ENCODE assay signal across 26 cellular contexts in the genomic region with DNA sequence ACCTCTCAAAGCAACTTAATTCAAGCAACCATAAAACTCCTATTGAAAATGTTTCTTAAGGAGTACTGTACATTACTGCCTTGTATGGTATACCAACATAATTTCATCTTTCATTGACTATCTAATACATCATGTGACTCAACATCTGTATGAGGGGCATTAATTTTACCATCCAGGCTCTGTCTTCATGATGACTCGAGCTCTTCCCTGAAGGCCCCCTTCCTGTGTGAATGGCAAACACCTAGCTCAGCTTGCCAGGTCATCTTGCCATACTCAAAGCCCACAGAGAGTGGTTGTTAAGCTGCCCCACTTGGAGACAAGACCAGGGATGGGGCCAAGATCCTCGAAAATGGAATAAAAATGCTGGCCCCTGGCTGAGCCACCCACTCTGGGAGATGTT.
DNase-seq lines count a peak whose midpoint lies in the region; ATAC-seq and TF ChIP-seq lines count a peak whose summit lies in the region.
"Had no signal": no experiment of that assay in that cellular context is flagged by ENCODE, and none has a peak within 500 bp of the region (broad histone marks: within the 10 kb centered on the region; RNA-seq: fewer than 3 reads in every experiment).

No MANE protein-coding gene starts in this region.

- POLR2A ChIA-PET in activated CD4-positive, alpha-beta memory T cell treated with anti-CD3 and anti-CD28 coated beads for 36 hours (lab: Charles Lee): interaction anchor here (1.0 kb wide), 1 partner anchor 95 kb away, joined by 4 read pairs; no protein-coding TSS in a partner anchor
- POLR2A ChIA-PET in activated CD4-positive, alpha-beta memory T cell treated with anti-CD3 and anti-CD28 coated beads, Interleukin-2, amount 10 ng/mL, durations not matched to agents 7 days and 5 days (lab: Charles Lee): no interaction called here
- POLR2A ChIA-PET in activated CD8-positive, alpha-beta T cell treated with anti-CD3 and anti-CD28 coated beads, Interleukin-2, amount 10 ng/mL, durations not matched to agents 7 days and 5 days (lab: Charles Lee): no interaction called here

- no peak overlapping the region for H3K27ac ChIP-seq in neuronal stem cell (replicated peaks; ENCODE audit: low read length)
- H3K27ac ChIP-seq: KMS-11, left lung, pancreas, uterus had no signal

- H3K27me3 ChIP-seq in neuronal stem cell (ENCODE audit: control insufficient read depth in 3 of 3, insufficient read depth in 3 of 3, low read depth in 1 of 3, low read length in 3 of 3): no peaks in the 10 kb centered on the region
- H3K27me3 ChIP-seq: left lung, MG63, pancreas, thyroid gland, uterus had no signal

- no peak for TF ChIP-seq CTCF in fibroblast of mammary gland (conservative IDR thresholded peaks at IDR 0.05; ENCODE audit: control insufficient read depth, insufficient read depth, low read depth, low read length)

- no peak overlapping the region for H4K91ac ChIP-seq in neuronal stem cell (ENCODE audit: low read depth, low read length, poor library complexity)

- H3K9me3 Mint-ChIP-seq in activated CD4-positive, alpha-beta memory T cell treated with anti-CD3 and anti-CD28 coated beads for 36 hours: no peaks in the 10 kb centered on the region
- H3K9me3 Mint-ChIP-seq in activated CD4-positive, alpha-beta memory T cell treated with anti-CD3 and anti-CD28 coated beads, Interleukin-2, amount 10 ng/mL, durations not matched to agents 7 days and 5 days: no peaks in the 10 kb centered on the region
- no peaks in the 10 kb centered on the region for H3K9me3 Mint-ChIP-seq in activated CD8-positive, alpha-beta T cell treated with anti-CD3 and anti-CD28 coated beads, Interleukin-2, amount 10 ng/mL, durations not matched to agents 7 days and 5 days (ENCODE audit: insufficient read depth)
- H3K9me3 Mint-ChIP-seq: CD4-positive, alpha-beta T cell; effector memory CD8-positive, alpha-beta T cell; neural crest cell had no signal

- H3K4me1 Mint-ChIP-seq in activated CD4-positive, alpha-beta memory T cell treated with anti-CD3 and anti-CD28 coated beads for 36 hours (ENCODE audit: low read depth): peaks cover 81% of the 10 kb centered on the region
- peaks cover 69% of the 10 kb centered on the region for H3K4me1 Mint-ChIP-seq in activated CD4-positive, alpha-beta memory T cell treated with anti-CD3 and anti-CD28 coated beads, Interleukin-2, amount 10 ng/mL, durations not matched to agents 7 days and 5 days
- H3K4me1 Mint-ChIP-seq in activated CD8-positive, alpha-beta T cell treated with anti-CD3 and anti-CD28 coated beads, Interleukin-2, amount 10 ng/mL, durations not matched to agents 7 days and 5 days (ENCODE audit: low read depth): peaks cover 77% of the 10 kb centered on the region

- no peaks in the 10 kb centered on the region for H3K27me3 Mint-ChIP-seq in activated CD4-positive, alpha-beta memory T cell treated with anti-CD3 and anti-CD28 coated beads for 36 hours
- no peaks in the 10 kb centered on the region for H3K27me3 Mint-ChIP-seq in activated CD4-positive, alpha-beta memory T cell treated with anti-CD3 and anti-CD28 coated beads, Interleukin-2, amount 10 ng/mL, durations not matched to agents 7 days and 5 days
- H3K27me3 Mint-ChIP-seq in activated CD8-positive, alpha-beta T cell treated with anti-CD3 and anti-CD28 coated beads, Interleukin-2, amount 10 ng/mL, durations not matched to agents 7 days and 5 days (ENCODE audit: low read depth): no peaks in the 10 kb centered on the region
- H3K27me3 Mint-ChIP-seq: CD4-positive, alpha-beta T cell; effector memory CD8-positive, alpha-beta T cell had no signal

- intact Hi-C loops in activated CD4-positive, alpha-beta memory T cell treated with anti-CD3 and anti-CD28 coated beads for 36 hours (cut with micrococcal nuclease): no loop called here

- DNase-seq in activated CD4-positive, alpha-beta memory T cell treated with anti-CD3 and anti-CD28 coated beads for 36 hours: peak; percentile 25
- DNase-seq in activated CD4-positive, alpha-beta memory T cell treated with anti-CD3 and anti-CD28 coated beads, Interleukin-2, amount 10 ng/mL, durations not matched to agents 7 days and 5 days: no peak
- DNase-seq in ELR (ENCODE audit: low read depth): peak; percentile 8
- no peak for DNase-seq in activated CD8-positive, alpha-beta T cell treated with anti-CD3 and anti-CD28 coated beads, Interleukin-2, amount 10 ng/mL, durations not matched to agents 7 days and 5 days
- DNase-seq in fibroblast of mammary gland (ENCODE audit: low read depth): peak; percentile 12
- no peak for DNase-seq in neuronal stem cell (ENCODE audit: low spot score)
- DNase-seq in NCI-H2081 (lab: John Stamatoyannopoulos, UW): no peak
- DNase-seq: CD4-positive, alpha-beta T cell; cortex of kidney; effector memory CD8-positive, alpha-beta T cell; left lung; mesenchymal stem cell; MG63; NCI-H1105 treated with DMSO at 0.1 percent for 48 hours; NCI-H187 treated with DMSO at 0.1 percent for 48 hours; NCI-H2171 treated with DMSO at 0.1 percent for 48 hours; NCI-H510A; pancreas; SW 1271; T1000; thyroid gland; uterus had no signal

- H2BK15ac ChIP-seq in neuronal stem cell (ENCODE audit: low read length): no peak overlapping the region

- no CpG with 5 or more reads among the region's 2 CpGs for WGBS in neuronal stem cell (ENCODE audit: extremely low coverage in 2 of 2, insufficient read length in 2 of 2, insufficient replicate concordance in 1 of 2), 2 donors

- H3K79me1 ChIP-seq in neuronal stem cell (ENCODE audit: low read depth, low read length): peaks cover 4% of the 10 kb centered on the region

- no peak overlapping the region for H2AFZ ChIP-seq in neuronal stem cell (ENCODE audit: low read length)

- no peak overlapping the region for H3K9ac ChIP-seq in neuronal stem cell (ENCODE audit: low read depth, low read length, poor library complexity)
- H3K9ac ChIP-seq: KMS-11 had no signal

- CTCF ChIA-PET in activated CD4-positive, alpha-beta memory T cell treated with anti-CD3 and anti-CD28 coated beads for 36 hours (lab: Charles Lee): interaction anchor here (1.1 to 1.4 kb wide), 2 partner anchors 28 to 32 kb away, joined by 3 to 4 read pairs; no protein-coding TSS in a partner anchor
- CTCF ChIA-PET in activated CD4-positive, alpha-beta memory T cell treated with anti-CD3 and anti-CD28 coated beads, Interleukin-2, amount 10 ng/mL, durations not matched to agents 7 days and 5 days (lab: Charles Lee): no interaction called here
- CTCF ChIA-PET in activated CD8-positive, alpha-beta T cell treated with anti-CD3 and anti-CD28 coated beads, Interleukin-2, amount 10 ng/mL, durations not matched to agents 7 days and 5 days (lab: Charles Lee): interaction anchor here (2.0 kb wide), 1 partner anchor 29 kb away, joined by 6 read pairs; no protein-coding TSS in a partner anchor

- H4K8ac ChIP-seq in neuronal stem cell (ENCODE audit: low read depth, low read length): no peak overlapping the region

- no peak overlapping the region for H2BK120ac ChIP-seq in neuronal stem cell (ENCODE audit: low read depth, low read length)

- H3K4me3 ChIP-seq in fibroblast of mammary gland (ENCODE audit: control insufficient read depth, low read depth, low read length): no peak overlapping the region
- H3K4me3 ChIP-seq in neuronal stem cell (ENCODE audit: low read length in 2 of 2): no peak overlapping the region
- H3K4me3 ChIP-seq: HAP-1, left lung, MG63, pancreas, thyroid gland, uterus had no signal

- no peak overlapping the region for H3K14ac ChIP-seq in neuronal stem cell (ENCODE audit: low read length)

- no peak overlapping the region for H3K18ac ChIP-seq in neuronal stem cell (ENCODE audit: low read length)

- peaks cover 2% of the 10 kb centered on the region for H3K36me3 Mint-ChIP-seq in activated CD4-positive, alpha-beta memory T cell treated with anti-CD3 and anti-CD28 coated beads for 36 hours
- peaks cover 6% of the 10 kb centered on the region for H3K36me3 Mint-ChIP-seq in activated CD4-positive, alpha-beta memory T cell treated with anti-CD3 and anti-CD28 coated beads, Interleukin-2, amount 10 ng/mL, durations not matched to agents 7 days and 5 days (ENCODE audit: low read depth)
- H3K36me3 Mint-ChIP-seq in activated CD8-positive, alpha-beta T cell treated with anti-CD3 and anti-CD28 coated beads, Interleukin-2, amount 10 ng/mL, durations not matched to agents 7 days and 5 days (ENCODE audit: low read depth): peaks cover 5% of the 10 kb centered on the region

- H3K36me3 ChIP-seq in neuronal stem cell (replicated peaks in 1 of 2; ENCODE audit: control insufficient read depth in 2 of 2, insufficient read depth in 2 of 2, low read length in 2 of 2): no peaks in the 10 kb centered on the region
- H3K36me3 ChIP-seq: HAP-1, left lung, MG63, pancreas, thyroid gland, uterus had no signal

- no peak overlapping the region for H3K4me3 Mint-ChIP-seq in activated CD4-positive, alpha-beta memory T cell treated with anti-CD3 and anti-CD28 coated beads for 36 hours
- H3K4me3 Mint-ChIP-seq in activated CD4-positive, alpha-beta memory T cell treated with anti-CD3 and anti-CD28 coated beads, Interleukin-2, amount 10 ng/mL, durations not matched to agents 7 days and 5 days: no peak overlapping the region
- H3K4me3 Mint-ChIP-seq in activated CD8-positive, alpha-beta T cell treated with anti-CD3 and anti-CD28 coated beads, Interleukin-2, amount 10 ng/mL, durations not matched to agents 7 days and 5 days: peak overlapping the region; percentile 9
- H3K4me3 Mint-ChIP-seq: CD4-positive, alpha-beta T cell had no signal

- H2AK5ac ChIP-seq in neuronal stem cell (ENCODE audit: low read depth, low read length): no peak overlapping the region

- no peak overlapping the region for H2BK5ac ChIP-seq in neuronal stem cell (ENCODE audit: low read length)

- no peak overlapping the region for H3K4me2 ChIP-seq in neuronal stem cell (ENCODE audit: insufficient read depth, low read length, poor library complexity, severe bottlenecking)

- peak overlapping the region; percentile 75 for H3K27ac Mint-ChIP-seq in activated CD4-positive, alpha-beta memory T cell treated with anti-CD3 and anti-CD28 coated beads for 36 hours
- H3K27ac Mint-ChIP-seq in activated CD4-positive, alpha-beta memory T cell treated with anti-CD3 and anti-CD28 coated beads, Interleukin-2, amount 10 ng/mL, durations not matched to agents 7 days and 5 days: no peak overlapping the region
- peak overlapping the region; percentile 88 for H3K27ac Mint-ChIP-seq in activated CD8-positive, alpha-beta T cell treated with anti-CD3 and anti-CD28 coated beads, Interleukin-2, amount 10 ng/mL, durations not matched to agents 7 days and 5 days
- H3K27ac Mint-ChIP-seq: CD4-positive, alpha-beta T cell had no signal

- peaks cover 5 to 7% of the 10 kb centered on the region in 2 donors for H3K4me1 ChIP-seq in neuronal stem cell (ENCODE audit: control insufficient read depth in 2 of 2, insufficient read depth in 1 of 2, low read depth in 1 of 2, low read length in 2 of 2)
- H3K4me1 ChIP-seq: HAP-1, left lung, uterus had no signal

- no peak overlapping the region for H3K23ac ChIP-seq in neuronal stem cell (ENCODE audit: low read depth, low read length, poor library complexity)

- no peak overlapping the region for H3K4ac ChIP-seq in neuronal stem cell (ENCODE audit: low read length)

- no peak overlapping the region for H2BK12ac ChIP-seq in neuronal stem cell (ENCODE audit: low read length)

- peaks cover 0 to 2% of the 10 kb centered on the region in 2 donors for H3K9me3 ChIP-seq in neuronal stem cell (replicated peaks in 1 of 2; ENCODE audit: control insufficient read depth in 2 of 2, insufficient read depth in 1 of 2, low read depth in 1 of 2, low read length in 2 of 2)
- H3K9me3 ChIP-seq: HAP-1, left lung, MG63, pancreas, thyroid gland, uterus had no signal

- ATAC-seq in activated CD8-positive, alpha-beta T cell treated with anti-CD3 and anti-CD28 coated beads, Interleukin-2, amount 10 ng/mL, durations not matched to agents 7 days and 5 days: no peak
- ATAC-seq in GM19452 (IDR thresholded peaks at IDR 0.05; ENCODE audit: unreplicated experiment): no peak
- ATAC-seq: effector memory CD8-positive, alpha-beta T cell; left lung; pancreas had no signal

Comparison
In these comparisons a context has a peak if more than half of its experiments do, and no peak if none do; other contexts are left out.
1. DNase-seq: peak in activated CD4-positive, alpha-beta memory T cell treated with anti-CD3 and anti-CD28 coated beads for 36 hours (single experiment), ELR (single experiment) and fibroblast of mammary gland (single experiment); none in activated CD4-positive, alpha-beta memory T cell treated with anti-CD3 and anti-CD28 coated beads, Interleukin-2, amount 10 ng/mL, durations not matched to agents 7 days and 5 days (single experiment), activated CD8-positive, alpha-beta T cell treated with anti-CD3 and anti-CD28 coated beads, Interleukin-2, amount 10 ng/mL, durations not matched to agents 7 days and 5 days (single experiment), neuronal stem cell (single experiment) and NCI-H2081 (0 of 2).